In the genomic region with DNA sequence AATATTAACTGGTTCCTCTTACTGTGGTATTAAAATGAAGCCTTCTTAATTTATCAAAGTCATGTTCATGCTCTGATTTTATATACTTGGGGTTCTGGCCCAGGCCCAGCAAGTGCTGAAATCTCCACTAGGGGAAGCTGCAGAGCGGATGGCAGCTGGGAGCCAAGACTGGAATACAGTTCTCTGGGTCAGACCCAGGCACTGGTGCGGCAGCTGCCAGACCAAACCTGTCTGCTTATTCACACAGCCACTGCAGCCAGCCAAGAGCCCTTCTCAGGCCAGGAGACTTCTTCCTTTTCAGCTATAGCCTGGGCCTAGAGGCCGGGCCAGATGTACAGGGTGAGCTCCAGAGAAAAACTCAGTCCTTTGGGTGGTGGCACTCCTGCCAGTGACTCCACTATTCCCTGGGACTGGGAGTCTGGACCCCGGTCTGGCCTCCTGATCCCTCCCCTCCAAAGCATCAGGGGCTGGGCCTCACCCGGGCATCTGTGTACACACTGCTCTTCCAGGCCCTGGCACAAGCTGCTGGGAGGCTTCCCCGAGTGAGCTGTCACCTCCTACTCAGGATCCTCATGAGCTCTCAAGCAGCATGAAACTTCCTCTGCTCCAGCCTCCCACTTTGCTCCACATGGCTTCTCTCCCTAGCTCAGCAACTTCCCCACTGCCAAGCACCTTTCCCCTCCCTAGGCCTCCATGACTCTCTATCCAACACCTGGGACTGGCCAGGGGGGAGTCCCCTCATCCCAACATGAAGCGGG, we compare ENCODE assay signal across 10 cellular contexts. TPM values are rescaled to one million over a fixed set of nuclear protein-coding genes. Genes with fewer than 3 reads are reported as not detected.
DNase-seq lines count a peak whose midpoint lies in the region; ATAC-seq and TF ChIP-seq lines count a peak whose summit lies in the region.
"Had no signal": no experiment of that assay in that cellular context is flagged by ENCODE, and none has a peak within 500 bp of the region (broad histone marks: within the 10 kb centered on the region; RNA-seq: fewer than 3 reads in every experiment).

No MANE protein-coding gene starts in this region.

- H3K9me3 ChIP-seq in right cardiac atrium (ENCODE audit: control insufficient read depth, low read length) = no peaks in the 10 kb centered on the region

- intact Hi-C loops in right cardiac atrium (cut with DNase I) = no loop called here

- H3K4me3 ChIP-seq in WI38 (ENCODE audit: low read depth, low read length) = no peak overlapping the region
- H3K4me3 ChIP-seq in right cardiac atrium (ENCODE audit: low read length) = no peak overlapping the region
- no peak overlapping the region for H3K4me3 ChIP-seq in skin epidermis

- H3K27me3 ChIP-seq in right cardiac atrium (ENCODE audit: control insufficient read depth, insufficient read depth) = no peaks in the 10 kb centered on the region

- ATAC-seq in right cardiac atrium (peak in 1 of 2 donors; percentile 16), HG03342 (IDR thresholded peaks at IDR 0.05; ENCODE audit: unreplicated experiment) (no peak), GM19467 (IDR thresholded peaks at IDR 0.05; ENCODE audit: unreplicated experiment) (no peak)

- DNase-seq in right cardiac atrium (peak; percentile 77 to 90 (median 87)), DMS153 treated with DMSO at 0.1 percent for 48 hours (lab: John Stamatoyannopoulos, UW; ENCODE audit: unreplicated experiment) (no peak), islet precursor cell (no peak)

- H3K4me1 ChIP-seq in right cardiac atrium (ENCODE audit: control insufficient read depth, insufficient read depth, low read length) = peaks cover 40% of the 10 kb centered on the region

- 50% methylated on average over 7 of the region's 7 CpGs for WGBS in right cardiac atrium

- H3K27ac ChIP-seq in right cardiac atrium (ENCODE audit: low read length) = no peak overlapping the region
- peak overlapping the region in 14 of 21 experiments; percentile 8 to 86 (median 61) for H3K27ac ChIP-seq in skin epidermis

- TF ChIP-seq CTCF in GM12874 (IDR thresholded peaks at IDR 0.05; ENCODE audit: insufficient read depth, low read depth, low read length) (peak; percentile 38), WI38 (IDR thresholded peaks at IDR 0.05; ENCODE audit: low read depth, low read length) (peak; percentile 47)

RNA-seq across cellular contexts. Expression of a gene that starts 24.4 kb away (rescaled TPM):
- 10 to 100 TPM; 64.1 to 79.4 (median 68.2) TPM for total RNA-seq in right cardiac atrium
- polyA plus RNA-seq in right cardiac atrium = 44.6 TPM

RNA-seq across cellular contexts. Expression of a gene that starts 25.6 kb away (rescaled TPM):
- 1 to 10 TPM in 1 of 4 donors, under 1 TPM in 3; 0.42 to 1.6 (median 0.64) TPM for total RNA-seq in right cardiac atrium
- 0.38 TPM for polyA plus RNA-seq in right cardiac atrium

RNA-seq across cellular contexts. Expression of a gene that starts 26.8 kb away (rescaled TPM):
- not detected for total RNA-seq in right cardiac atrium
- not detected for polyA plus RNA-seq in right cardiac atrium
- total RNA-seq: NCI-H460 had no signal
- polyA plus RNA-seq: neural cell had no signal

RNA-seq across cellular contexts. Expression of a gene that starts 40.3 kb away (rescaled TPM):
- total RNA-seq in right cardiac atrium = 10 to 100 TPM in 1 of 4 donors, 1 to 10 TPM in 3; 6.4 to 10.4 (median 6.4) TPM
- polyA plus RNA-seq in right cardiac atrium = 5.2 TPM

Comparison
In these comparisons a context has a peak if more than half of its experiments do, and no peak if none do; other contexts are left out.
1. DNase-seq: peak in right cardiac atrium (3 of 3); none in DMS153 treated with DMSO at 0.1 percent for 48 hours (single experiment) and islet precursor cell (single experiment).